8 cellular contexts compared by ENCODE assay signal in the genomic region with DNA sequence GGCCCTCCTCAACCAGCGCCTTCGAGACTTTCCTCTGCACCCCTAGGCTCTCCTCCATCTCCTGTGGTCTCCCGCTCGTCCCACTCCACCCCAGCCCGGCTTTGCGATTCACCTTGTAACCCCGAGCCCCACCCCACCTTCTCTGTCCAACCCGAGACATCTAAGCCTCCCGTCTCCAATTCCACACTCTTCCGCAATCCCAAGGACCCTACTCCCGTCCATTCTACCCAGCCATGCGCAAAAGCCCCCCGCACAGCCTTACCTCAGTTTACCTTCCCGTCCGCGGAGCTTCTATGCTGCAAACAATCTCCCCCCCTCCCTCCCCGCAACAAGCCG. TPM values are rescaled to one million over a fixed set of nuclear protein-coding genes. Genes with fewer than 3 reads are reported as not detected.
DNase-seq lines count a peak whose midpoint lies in the region; ATAC-seq and TF ChIP-seq lines count a peak whose summit lies in the region.

No MANE protein-coding gene starts in this region.

- peaks cover 3% of the 10 kb centered on the region for H3K27me3 Mint-ChIP-seq in activated CD4-positive, alpha-beta T cell treated with anti-CD3 and anti-CD28 coated beads, Interleukin-2, amount 10 ng/mL, durations not matched to agents 24 days and 14 days

- no peaks in the 10 kb centered on the region for H3K27me3 ChIP-seq in mononuclear cell (ENCODE audit: insufficient read depth, low read length)

- no peaks in the 10 kb centered on the region for H3K9me3 ChIP-seq in mononuclear cell (ENCODE audit: low read depth, low read length)

- H3K4me1 Mint-ChIP-seq in activated CD4-positive, alpha-beta T cell treated with anti-CD3 and anti-CD28 coated beads, Interleukin-2, amount 10 ng/mL, durations not matched to agents 24 days and 14 days: peaks cover 47% of the 10 kb centered on the region

- H3K4me3 Mint-ChIP-seq in activated CD4-positive, alpha-beta T cell treated with anti-CD3 and anti-CD28 coated beads, Interleukin-2, amount 10 ng/mL, durations not matched to agents 24 days and 14 days: peak overlapping the region; percentile 93

- intact Hi-C loops in activated CD4-positive, alpha-beta T cell treated with anti-CD3 and anti-CD28 coated beads, Interleukin-2, amount 10 ng/mL, durations not matched to agents 24 days and 14 days (cut with micrococcal nuclease): loop anchor here (5.0 kb wide), 2 partner anchors 1613 to 1893 kb away; a partner anchor contains a TSS

- peaks cover 3% of the 10 kb centered on the region for H3K9me3 Mint-ChIP-seq in activated CD4-positive, alpha-beta T cell treated with anti-CD3 and anti-CD28 coated beads, Interleukin-2, amount 10 ng/mL, durations not matched to agents 24 days and 14 days

- H3K4me3 ChIP-seq in cardiac fibroblast (replicated peaks in 1 of 2; ENCODE audit: low read depth in 2 of 2, low read length in 2 of 2) (peak overlapping the region; percentile 84 to 93), mononuclear cell (ENCODE audit: low read length) (peak overlapping the region; percentile 89)

- peak; percentile 1 for ATAC-seq in HG03457 (IDR thresholded peaks at IDR 0.05; ENCODE audit: unreplicated experiment)

- peaks cover 75% of the 10 kb centered on the region for H3K4me1 ChIP-seq in mononuclear cell (ENCODE audit: insufficient read depth, low read length)

- no peak for TF ChIP-seq CTCF in cardiac fibroblast (IDR thresholded peaks at IDR 0.05; ENCODE audit: low read depth, low read length)

- no peak for DNase-seq in activated CD4-positive, alpha-beta T cell treated with anti-CD3 and anti-CD28 coated beads, Interleukin-2, amount 10 ng/mL, durations not matched to agents 24 days and 14 days
- DNase-seq in activated CD4-positive, alpha-beta T cell treated with anti-CD3 and anti-CD28 coated beads, Interleukin-2, amount 50 U/mL, for 48 hours: no peak
- DNase-seq in cardiac fibroblast (ENCODE audit: low read depth in 2 of 2): no peak
- DNase-seq in DMS53 (lab: John Stamatoyannopoulos, UW): no peak
- DNase-seq in NOMO-1 treated with dmso at 0.1 percent for 144 hours (lab: John Stamatoyannopoulos, UW; ENCODE audit: unreplicated experiment): no peak
- DNase-seq in NCI-H146 (lab: John Stamatoyannopoulos, UW): no peak

- peak overlapping the region; percentile 100 for H3K27ac Mint-ChIP-seq in activated CD4-positive, alpha-beta T cell treated with anti-CD3 and anti-CD28 coated beads, Interleukin-2, amount 10 ng/mL, durations not matched to agents 24 days and 14 days

- H3K36me3 Mint-ChIP-seq in activated CD4-positive, alpha-beta T cell treated with anti-CD3 and anti-CD28 coated beads, Interleukin-2, amount 10 ng/mL, durations not matched to agents 24 days and 14 days (ENCODE audit: low read depth): peaks cover 28% of the 10 kb centered on the region

RNA-seq across cellular contexts. Expression of a gene that starts 0.2 kb away (rescaled TPM):
- total RNA-seq in activated CD4-positive, alpha-beta T cell treated with anti-CD3 and anti-CD28 coated beads, Interleukin-2, amount 10 ng/mL, durations not matched to agents 24 days and 14 days: 27.5 and 28.2 TPM in 2 replicates
- total RNA-seq in mononuclear cell: 8.7 TPM

RNA-seq across cellular contexts. Expression of a gene that starts 12.5 kb away (rescaled TPM):
- 44.0 and 48.8 TPM in 2 replicates for total RNA-seq in activated CD4-positive, alpha-beta T cell treated with anti-CD3 and anti-CD28 coated beads, Interleukin-2, amount 10 ng/mL, durations not matched to agents 24 days and 14 days
- total RNA-seq in mononuclear cell: 13.1 TPM

RNA-seq across cellular contexts. Expression of a gene that starts 33.3 kb away (rescaled TPM):
- 94.9 and 100 TPM in 2 replicates for total RNA-seq in activated CD4-positive, alpha-beta T cell treated with anti-CD3 and anti-CD28 coated beads, Interleukin-2, amount 10 ng/mL, durations not matched to agents 24 days and 14 days
- 5.6 TPM for total RNA-seq in mononuclear cell

Comparison
In these comparisons a context has a peak if more than half of its experiments do, and no peak if none do; other contexts are left out.
1. RNA of a gene that starts 33.3 kb away (total RNA-seq): 94.9 to 100 TPM in activated CD4-positive, alpha-beta T cell treated with anti-CD3 and anti-CD28 coated beads, Interleukin-2, amount 10 ng/mL, durations not matched to agents 24 days and 14 days; 5.6 TPM in mononuclear cell (single experiment); every median in the first group is over 10 times any median in the second.